12 cellular contexts compared by ENCODE assay signal in genomic region chr9:99079542-99079941, GRCh38. TPM values are rescaled to one million over a fixed set of nuclear protein-coding genes. Genes with fewer than 3 reads are reported as not detected.
DNase-seq lines count a peak whose midpoint lies in the region; ATAC-seq and TF ChIP-seq lines count a peak whose summit lies in the region.
"Had no signal": no experiment of that assay in that cellular context is flagged by ENCODE, and none has a peak within 500 bp of the region (broad histone marks: within the 10 kb centered on the region; RNA-seq: fewer than 3 reads in every experiment).

No MANE protein-coding gene starts in this region.

- H4K20me1 ChIP-seq in mammary epithelial cell (ENCODE audit: insufficient read depth, low read length) (no peaks in the 10 kb centered on the region), H9 (ENCODE audit: control insufficient read depth, insufficient read depth, insufficient read length) (no peaks in the 10 kb centered on the region)

- H2AK5ac ChIP-seq in H9 (ENCODE audit: insufficient read length, low read length) = no peak overlapping the region

- H2BK5ac ChIP-seq in H9 (ENCODE audit: insufficient read length, low read length) = no peak overlapping the region

- DNase-seq in mammary epithelial cell (peak; percentile 33), breast epithelium (ENCODE audit: low spot score in 2 of 2) (no peak), foreskin keratinocyte (peak in 1 of 2 donors; percentile 47), H9 (no peak)
- no peak for DNase-seq in stimulated activated effector memory CD8-positive, alpha-beta T cell treated with anti-CD3 and anti-CD28 coated beads, Interleukin-12 subunit alpha, Interleukin-12 subunit beta, amount 100 ng/mL, for 72 hours (ENCODE audit: low spot score in 2 of 2)
- no peak for DNase-seq in stimulated activated CD4-positive, alpha-beta T cell treated with anti-CD3 and anti-CD28 coated beads, Interleukin-15, amount 100 ng/mL, for 24 hours
- DNase-seq: C1 segment of cervical spinal cord; Calu3; CD4-positive, alpha-beta T cell; DMS 273 treated with DMSO at 0.1 percent for 48 hours had no signal

- H4K8ac ChIP-seq in H9 (replicated peaks; ENCODE audit: insufficient read length, low read depth, low read length) = no peak overlapping the region

- no peak overlapping the region for H3K56ac ChIP-seq in H9 (ENCODE audit: insufficient read length, low read depth, low read length)

- no peak overlapping the region for H3T11ph ChIP-seq in H9 (ENCODE audit: low read length)

- H3K18ac ChIP-seq in H9 (ENCODE audit: insufficient read length, low read depth, low read length) = no peak overlapping the region

- H3K9me3 Mint-ChIP-seq in activated T-helper 17 cell treated with anti-CD3 and anti-CD28 coated beads, Interleukin-2, amount 50 U/mL, for 72 hours = no peaks in the 10 kb centered on the region
- H3K9me3 Mint-ChIP-seq in stimulated activated effector memory CD8-positive, alpha-beta T cell treated with anti-CD3 and anti-CD28 coated beads, Interleukin-12 subunit alpha, Interleukin-12 subunit beta, amount 100 ng/mL, for 72 hours = no peaks in the 10 kb centered on the region
- H3K9me3 Mint-ChIP-seq in H9 = peaks cover 5% of the 10 kb centered on the region in 2 experiments; a peak in 3 of 5 replicates
- H3K9me3 Mint-ChIP-seq: CD4-positive, alpha-beta T cell had no signal

- BruUV-seq in mammary epithelial cell (replicated peaks; lab: Mats Ljungman, UMichigan) = no TSS peak

- intact Hi-C loops in mammary epithelial cell (cut with micrococcal nuclease) (no loop called here), breast epithelium (cut with DNase I; ENCODE audit: low total_unique reads) (no loop called here)

- H2BK15ac ChIP-seq in H9 (ENCODE audit: low read depth, low read length) = no peak overlapping the region

- H3K79me2 ChIP-seq in mammary epithelial cell (ENCODE audit: insufficient read depth, low read length) (no peaks in the 10 kb centered on the region), H9 (ENCODE audit: insufficient read depth, low read length) (no peaks in the 10 kb centered on the region)

- H2AFZ ChIP-seq in mammary epithelial cell (ENCODE audit: low read depth, low read length) = no peak overlapping the region
- H2AFZ ChIP-seq in H9 (ENCODE audit: low read length) = no peak overlapping the region

- no peak overlapping the region for H4K5ac ChIP-seq in H9 (ENCODE audit: insufficient read length, low read depth, low read length)

- no peaks in the 10 kb centered on the region for H3K4me1 ChIP-seq in mammary epithelial cell (ENCODE audit: insufficient read depth, low read length)
- no peaks in the 10 kb centered on the region for H3K4me1 ChIP-seq in breast epithelium
- H3K4me1 ChIP-seq in foreskin keratinocyte = no peaks in the 10 kb centered on the region
- peaks cover 3% of the 10 kb centered on the region; the same call in 1 of the 2 replicates for H3K4me1 ChIP-seq in H9 (ENCODE audit: insufficient read depth, low read length)

- H3K36me3 ChIP-seq in mammary epithelial cell (ENCODE audit: insufficient read depth, low read length) (no peaks in the 10 kb centered on the region), breast epithelium (no peaks in the 10 kb centered on the region)

- no peaks in the 10 kb centered on the region for H3K23me2 ChIP-seq in H9 (ENCODE audit: insufficient read length, low read depth, low read length, poor library complexity, severe bottlenecking)

- H3K4me3 ChIP-seq in mammary epithelial cell (replicated peaks in 1 of 3; ENCODE audit: insufficient read depth in 1 of 3, low read depth in 2 of 3, low read length in 3 of 3) = no peak overlapping the region
- no peak overlapping the region for H3K4me3 ChIP-seq in breast epithelium

- CTCF ChIA-PET in mammary epithelial cell (lab: Charles Lee; ENCODE audit: low non-redundant PET) = no interaction called here

- dilution Hi-C loops in mammary epithelial cell (cut with HindIII; ENCODE audit: low sequenced_read_pairs) = no loop called here

- TF ChIP-seq CTCF in mammary epithelial cell (conservative IDR thresholded peaks at IDR 0.05 in 1 of 2, IDR thresholded peaks at IDR 0.05 in 1 of 2; ENCODE audit: extremely low read depth in 1 of 2, insufficient read depth in 1 of 2, low read depth in 1 of 2, low read length in 2 of 2) = no peak
- TF ChIP-seq CTCF in breast epithelium (IDR thresholded peaks at IDR 0.05) = no peak
- TF ChIP-seq CTCF in foreskin keratinocyte (conservative IDR thresholded peaks at IDR 0.05) = no peak
- TF ChIP-seq CTCF in H9 (conservative IDR thresholded peaks at IDR 0.05) = no peak

- no peak overlapping the region for H2BK12ac ChIP-seq in H9 (ENCODE audit: insufficient read length, low read depth, low read length)

- no peak overlapping the region for H2BK120ac ChIP-seq in H9 (ENCODE audit: low read depth, low read length, poor library complexity, severe bottlenecking)

- H3K9me3 ChIP-seq in mammary epithelial cell (replicated peaks; ENCODE audit: insufficient read depth, low read length) (no peaks in the 10 kb centered on the region), breast epithelium (no peaks in the 10 kb centered on the region), H9 (ENCODE audit: control insufficient read depth, low read depth, low read length) (no peaks in the 10 kb centered on the region)

- H2BK20ac ChIP-seq in H9 (ENCODE audit: low read depth, low read length, poor library complexity, severe bottlenecking) = no peak overlapping the region

- peak; percentile 49 for ATAC-seq in activated T-helper 17 cell treated with anti-CD3 and anti-CD28 coated beads, Interleukin-2, amount 50 U/mL, for 72 hours (replicated peaks)
- ATAC-seq in foreskin keratinocyte = peak; percentile 80
- ATAC-seq in stimulated activated effector memory CD8-positive, alpha-beta T cell treated with anti-CD3 and anti-CD28 coated beads, Interleukin-12 subunit alpha, Interleukin-12 subunit beta, amount 100 ng/mL, for 72 hours = peak; percentile 63

- H3K27me3 ChIP-seq in mammary epithelial cell (ENCODE audit: insufficient read depth, low read length) = peaks cover 2% of the 10 kb centered on the region
- no peaks in the 10 kb centered on the region for H3K27me3 ChIP-seq in breast epithelium
- peaks cover 16% of the 10 kb centered on the region for H3K27me3 ChIP-seq in foreskin keratinocyte
- no peaks in the 10 kb centered on the region for H3K27me3 ChIP-seq in H9 (ENCODE audit: insufficient read depth, low read length)

- H3K36me3 Mint-ChIP-seq in activated T-helper 17 cell treated with anti-CD3 and anti-CD28 coated beads, Interleukin-2, amount 50 U/mL, for 72 hours (ENCODE audit: low read depth) = no peaks in the 10 kb centered on the region
- no peaks in the 10 kb centered on the region for H3K36me3 Mint-ChIP-seq in stimulated activated effector memory CD8-positive, alpha-beta T cell treated with anti-CD3 and anti-CD28 coated beads, Interleukin-12 subunit alpha, Interleukin-12 subunit beta, amount 100 ng/mL, for 72 hours
- H3K36me3 Mint-ChIP-seq in H9 (ENCODE audit: insufficient read depth in 1 of 3, low read depth in 3 of 3) = no peaks in the 10 kb centered on the region; a peak in 1 of 7 replicates

- whole genome bisulfite sequencing in mammary epithelial cell (ENCODE audit: low coverage, missing lambda C conversion rate) = 92% methylated on average over 3 of the region's 3 CpGs
- WGBS in H9 (ENCODE audit: extremely low coverage, insufficient read length, low lambda C conversion rate) = no CpG with 5 or more reads among the region's 3 CpGs

- in situ Hi-C loops in mammary epithelial cell (cut with MboI; ENCODE audit: low sequenced_read_pairs in 2 of 2) = no loop called here

- no peak overlapping the region for H3K23ac ChIP-seq in H9 (ENCODE audit: insufficient read length, low read depth, low read length)

- H4K91ac ChIP-seq in H9 (ENCODE audit: insufficient read length, low read depth, low read length) = no peak overlapping the region

- H3K4ac ChIP-seq in H9 (ENCODE audit: low read depth, low read length) = no peak overlapping the region

- no peaks in the 10 kb centered on the region for H3K27me3 Mint-ChIP-seq in activated T-helper 17 cell treated with anti-CD3 and anti-CD28 coated beads, Interleukin-2, amount 50 U/mL, for 72 hours
- H3K27me3 Mint-ChIP-seq in H9 (ENCODE audit: low read depth) = no peaks in the 10 kb centered on the region; the same call in 1 of the 2 replicates
- H3K27me3 Mint-ChIP-seq: B cell; CD4-positive, alpha-beta T cell had no signal

- no peak overlapping the region for H3K14ac ChIP-seq in H9 (ENCODE audit: insufficient read depth, low read length)

- H3K4me1 Mint-ChIP-seq in activated T-helper 17 cell treated with anti-CD3 and anti-CD28 coated beads, Interleukin-2, amount 50 U/mL, for 72 hours = peaks cover 28% of the 10 kb centered on the region
- H3K4me1 Mint-ChIP-seq in stimulated activated effector memory CD8-positive, alpha-beta T cell treated with anti-CD3 and anti-CD28 coated beads, Interleukin-12 subunit alpha, Interleukin-12 subunit beta, amount 100 ng/mL, for 72 hours = peaks cover 55% of the 10 kb centered on the region
- H3K4me1 Mint-ChIP-seq in H9 = peaks cover 7 to 10% of the 10 kb centered on the region in 2 experiments

- no peaks in the 10 kb centered on the region for H3K79me1 ChIP-seq in H9 (ENCODE audit: insufficient read depth, low read depth, low read length, poor library complexity, severe bottlenecking)

- no peak for TF ChIP-seq POLR2A in breast epithelium (IDR thresholded peaks at IDR 0.05)

- H3K4me2 ChIP-seq in mammary epithelial cell (ENCODE audit: insufficient read depth, low read depth, low read length) (no peak overlapping the region), H9 (ENCODE audit: insufficient read depth, insufficient read length, low read length) (no peak overlapping the region)

- H3K4me3 Mint-ChIP-seq in activated T-helper 17 cell treated with anti-CD3 and anti-CD28 coated beads, Interleukin-2, amount 50 U/mL, for 72 hours = no peak overlapping the region
- no peak overlapping the region for H3K4me3 Mint-ChIP-seq in stimulated activated effector memory CD8-positive, alpha-beta T cell treated with anti-CD3 and anti-CD28 coated beads, Interleukin-12 subunit alpha, Interleukin-12 subunit beta, amount 100 ng/mL, for 72 hours
- H3K4me3 Mint-ChIP-seq in H9 = no peak overlapping the region
- H3K4me3 Mint-ChIP-seq: B cell; CD4-positive, alpha-beta T cell had no signal

- no peak overlapping the region for H3K27ac Mint-ChIP-seq in activated T-helper 17 cell treated with anti-CD3 and anti-CD28 coated beads, Interleukin-2, amount 50 U/mL, for 72 hours
- no peak overlapping the region for H3K27ac Mint-ChIP-seq in stimulated activated effector memory CD8-positive, alpha-beta T cell treated with anti-CD3 and anti-CD28 coated beads, Interleukin-12 subunit alpha, Interleukin-12 subunit beta, amount 100 ng/mL, for 72 hours
- no peak overlapping the region for H3K27ac Mint-ChIP-seq in H9
- H3K27ac Mint-ChIP-seq: B cell; CD4-positive, alpha-beta T cell had no signal

- H3K27ac ChIP-seq in mammary epithelial cell (ENCODE audit: insufficient read depth, low read depth, low read length) (no peak overlapping the region), breast epithelium (no peak overlapping the region), foreskin keratinocyte (no peak overlapping the region), H9 (ENCODE audit: insufficient read length, low read depth, low read length) (no peak overlapping the region)

- H3K9ac ChIP-seq in mammary epithelial cell (ENCODE audit: insufficient read depth, low read length) (no peak overlapping the region), H9 (ENCODE audit: extremely low read depth, insufficient read length, low read length) (no peak overlapping the region)

RNA-seq across cellular contexts. Expression of gene TGFBR1, which starts 25.4 kb away (rescaled TPM):
- 100 to 1,000 TPM in 1 of 2 donors, 10 to 100 TPM in 1; 48.2 to 102 TPM for total RNA-seq in mammary epithelial cell
- 20.5 TPM for polyA plus RNA-seq in mammary epithelial cell
- polyA minus RNA-seq in mammary epithelial cell = 107 TPM
- 10 to 100 TPM; 33.1 to 35.4 (median 34.5) TPM for total RNA-seq in breast epithelium
- total RNA-seq in activated T-helper 17 cell treated with anti-CD3 and anti-CD28 coated beads, Interleukin-2, amount 50 U/mL, for 72 hours = 10 to 100 TPM; 56.0 to 56.3 TPM
- 36.1 and 41.6 TPM in 2 replicates for total RNA-seq in foreskin keratinocyte
- polyA plus RNA-seq in foreskin keratinocyte = 7.8 and 9.2 TPM in 2 replicates
- total RNA-seq in H9 (2021) = 48.6 and 59.3 TPM in 2 replicates
